ENCODE assay signal across 28 cellular contexts in genomic region chr12:116465407-116465806, GRCh38.
"Had no signal": no experiment of that assay in that cellular context is flagged by ENCODE, and none has a peak within 500 bp of the region (broad histone marks: within the 10 kb centered on the region; RNA-seq: fewer than 3 reads in every experiment).

No MANE protein-coding gene starts in this region.

- H3K27me3 ChIP-seq: colonic mucosa, esophagus squamous epithelium, gastrocnemius medialis, heart right ventricle had no signal

- ATAC-seq: effector memory CD8-positive, alpha-beta T cell; esophagus mucosa; gastrocnemius medialis; heart right ventricle; left colon; left lobe of liver; left ventricle myocardium superior; lower lobe of right lung; mucosa of descending colon; naive thymus-derived CD8-positive, alpha-beta T cell had no signal

- H3K36me3 ChIP-seq: colonic mucosa, esophagus squamous epithelium, gastrocnemius medialis, heart right ventricle, lower lobe of right lung had no signal

- H3K9me3 ChIP-seq: colonic mucosa, esophagus squamous epithelium, gastrocnemius medialis, heart right ventricle, lower lobe of right lung, mucosa of descending colon had no signal

- H3K27ac ChIP-seq: colonic mucosa, epithelial cell of prostate, esophagus squamous epithelium, gastrocnemius medialis, heart right ventricle, lower lobe of right lung had no signal

- H3K4me1 ChIP-seq: colonic mucosa, esophagus squamous epithelium, gastrocnemius medialis, heart right ventricle, lower lobe of right lung had no signal

- DNase-seq: colonic mucosa; cortex of kidney; effector CD8-positive, alpha-beta T cell; effector memory CD8-positive, alpha-beta T cell; erythroblast; esophagus squamous epithelium; foreskin fibroblast; foreskin melanocyte; gastrocnemius medialis; glutamatergic neuron; head of caudate nucleus; heart right ventricle; hypothalamus; immature natural killer cell; islet precursor cell; kidney; kidney glomerular epithelial cell; left colon; left ventricle myocardium superior; lower lobe of right lung; mesenchymal stem cell; mucosa of descending colon; naive B cell; naive thymus-derived CD8-positive, alpha-beta T cell had no signal

- FAIRE-seq: endometrium, kidney had no signal

- H3K4me3 ChIP-seq: colonic mucosa, esophagus squamous epithelium, gastrocnemius medialis, heart right ventricle, lower lobe of right lung, mucosa of descending colon had no signal
